36 cellular contexts compared by ENCODE assay signal in the genomic region with DNA sequence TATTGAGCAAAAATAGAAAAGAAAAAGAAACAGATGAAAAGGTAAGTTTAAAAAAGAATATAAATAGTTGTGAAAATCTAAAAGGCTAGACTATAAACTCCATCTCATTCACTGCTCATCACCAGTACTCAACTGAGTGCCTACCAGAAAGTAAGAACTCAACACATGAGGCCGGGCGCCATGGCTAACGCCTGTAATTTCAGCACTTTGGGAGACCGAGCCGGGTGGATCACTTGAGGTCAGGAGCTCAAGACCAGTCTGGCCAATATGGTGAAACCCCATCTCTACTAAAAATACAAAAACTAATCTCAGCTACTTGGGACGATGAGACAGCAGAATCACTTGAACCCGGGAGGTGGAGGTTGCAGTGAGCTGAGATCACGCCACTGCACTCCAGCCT. TPM values are rescaled to one million over a fixed set of nuclear protein-coding genes. Genes with fewer than 3 reads are reported as not detected.
"Had no signal": no experiment of that assay in that cellular context is flagged by ENCODE, and none has a peak within 500 bp of the region (broad histone marks: within the 10 kb centered on the region; RNA-seq: fewer than 3 reads in every experiment).

No MANE protein-coding gene starts in this region.

- DNase-seq: activated B cell treated with CpG ODN at 0.5 μM for 24 hours; activated CD4-positive, alpha-beta memory T cell treated with anti-CD3 and anti-CD28 coated beads for 36 hours; activated CD4-positive, alpha-beta T cell treated with anti-CD3 and anti-CD28 coated beads for 4 hours; activated CD4-positive, alpha-beta T cell treated with anti-CD3 and anti-CD28 coated beads, Interleukin-2, amount 10 ng/mL, durations not matched to agents 24 days and 14 days; activated CD4-positive, alpha-beta T cell treated with anti-CD3 and anti-CD28 coated beads, Interleukin-2, amount 50 U/mL, for 1 hour; activated CD4-positive, alpha-beta T cell treated with anti-CD3 and anti-CD28 coated beads, Interleukin-2, amount 50 U/mL, for 4 hours; activated CD4-positive, CD25-positive, alpha-beta regulatory T cell treated with anti-CD3 and anti-CD28 coated beads, Interleukin-2, amount 50 U/mL, for 72 hours; activated CD8-positive, alpha-beta memory T cell treated with anti-CD3 and anti-CD28 coated beads, Interleukin-2, amount 50 U/mL, for 4 hours; activated CD8-positive, alpha-beta T cell treated with anti-CD3 and anti-CD28 coated beads for 36 hours; activated effector memory CD4-positive, alpha-beta T cell treated with anti-CD3 and anti-CD28 coated beads, Interleukin-2, amount 50 U/mL, for 16 hours; activated gamma-delta T cell treated with Interleukin-2 at 50 U/mL for 16 hours; activated naive CD4-positive, alpha-beta T cell; activated naive CD4-positive, alpha-beta T cell treated with anti-CD3 and anti-CD28 coated beads for 36 hours; activated naive CD4-positive, alpha-beta T cell treated with anti-CD3 and anti-CD28 coated beads, Interleukin-2, amount 50 U/mL, for 16 hours; activated naive CD8-positive, alpha-beta T cell treated with anti-CD3 and anti-CD28 coated beads for 36 hours; activated T-cell treated with anti-CD3 and anti-CD28 coated beads for 4 hours; activated T-cell treated with anti-CD3 and anti-CD28 coated beads, Interleukin-2, amount 50 U/mL, for 1 hour; activated T-cell treated with anti-CD3 and anti-CD28 coated beads, Interleukin-2, amount 50 U/mL, for 4 hours; activated T-cell treated with anti-CD3 and anti-CD28 coated beads, Interleukin-2, amount 50 U/mL, for 72 hours; adrenal gland; amniotic stem cell; aorta; body of pancreas; brain microvascular endothelial cell; central memory CD4-positive, alpha-beta T cell; T-helper 1 cell; T-helper 2 cell; T-helper 9 cell had no signal

- H3K9me3 Mint-ChIP-seq: activated CD4-positive, alpha-beta T cell treated with anti-CD3 and anti-CD28 coated beads, Interleukin-2, amount 10 ng/mL, durations not matched to agents 24 days and 14 days had no signal

- ATAC-seq: activated CD8-positive, alpha-beta T cell treated with anti-CD3 and anti-CD28 coated beads for 36 hours; activated naive CD4-positive, alpha-beta T cell treated with anti-CD3 and anti-CD28 coated beads, Interleukin-2, amount 50 U/mL, for 72 hours; activated T-cell treated with anti-CD3 and anti-CD28 coated beads, Interleukin-2, amount 50 U/mL, for 4 hours; activated T-cell treated with anti-CD3 and anti-CD28 coated beads, Interleukin-2, amount 50 U/mL, for 72 hours; activated T-helper 17 cell treated with anti-CD3 and anti-CD28 coated beads, Interleukin-2, amount 50 U/mL, for 72 hours; body of pancreas had no signal

- H3K4me1 ChIP-seq: adrenal gland, body of pancreas, breast epithelium had no signal

- H3K27me3 Mint-ChIP-seq: activated B cell treated with CpG ODN at 0.5 μM for 24 hours; activated CD4-positive, alpha-beta memory T cell treated with anti-CD3 and anti-CD28 coated beads for 36 hours; activated CD4-positive, alpha-beta T cell treated with anti-CD3 and anti-CD28 coated beads, Interleukin-2, amount 10 ng/mL, durations not matched to agents 24 days and 14 days; activated CD8-positive, alpha-beta T cell treated with anti-CD3 and anti-CD28 coated beads for 36 hours; activated naive CD8-positive, alpha-beta T cell treated with anti-CD3 and anti-CD28 coated beads for 36 hours; activated T-helper 17 cell treated with anti-CD3 and anti-CD28 coated beads, Interleukin-2, amount 50 U/mL, for 72 hours had no signal

- H3K4me3 Mint-ChIP-seq: activated B cell treated with CpG ODN at 0.5 μM for 24 hours; activated CD4-positive, alpha-beta memory T cell treated with anti-CD3 and anti-CD28 coated beads for 36 hours; activated CD4-positive, alpha-beta T cell treated with anti-CD3 and anti-CD28 coated beads, Interleukin-2, amount 10 ng/mL, durations not matched to agents 24 days and 14 days; activated CD8-positive, alpha-beta T cell treated with anti-CD3 and anti-CD28 coated beads for 36 hours; activated naive CD4-positive, alpha-beta T cell treated with anti-CD3 and anti-CD28 coated beads for 36 hours; activated naive CD8-positive, alpha-beta T cell treated with anti-CD3 and anti-CD28 coated beads for 36 hours; activated T-cell treated with anti-CD3 and anti-CD28 coated beads, Interleukin-2, amount 50 U/mL, for 4 hours; activated T-cell treated with anti-CD3 and anti-CD28 coated beads, Interleukin-2, amount 50 U/mL, for 72 hours; activated T-helper 1 cell treated with anti-CD3 and anti-CD28 coated beads, Interleukin-12 subunit alpha, Interleukin-12 subunit beta, Interleukin-2, Interleukin-4 antibody, amounts not matched to agents 30 ng/mL and 10 ng/mL and 1 ng/mL, durations not matched to agents 14 hours and 24 hours and 36 hours; activated T-helper 17 cell treated with anti-CD3 and anti-CD28 coated beads, Interleukin-2, amount 50 U/mL, for 72 hours; T-helper 1 cell treated with Interleukin-12 subunit alpha and Interleukin-12 subunit beta and Interleukin-4 antibody, amounts not matched to agents 30 μg/mL and 1 μg/mL, for 36 hours; T-helper 2 cell treated with Interferon-gamma antibody and Interleukin-4, amounts not matched to agents 5 μg/mL and 100 μg/mL, for 36 hours had no signal

- H3K4me1 Mint-ChIP-seq: activated B cell treated with CpG ODN at 0.5 μM for 24 hours; activated CD4-positive, alpha-beta T cell treated with anti-CD3 and anti-CD28 coated beads, Interleukin-2, amount 10 ng/mL, durations not matched to agents 24 days and 14 days; activated naive CD8-positive, alpha-beta T cell treated with anti-CD3 and anti-CD28 coated beads for 36 hours; activated T-helper 17 cell treated with anti-CD3 and anti-CD28 coated beads, Interleukin-2, amount 50 U/mL, for 72 hours had no signal

- H3K36me3 ChIP-seq: adrenal gland, brain microvascular endothelial cell, breast epithelium had no signal

- H3K9me3 ChIP-seq: body of pancreas, breast epithelium had no signal

- H3K27ac Mint-ChIP-seq: activated B cell treated with CpG ODN at 0.5 μM for 24 hours; activated CD4-positive, alpha-beta memory T cell treated with anti-CD3 and anti-CD28 coated beads for 36 hours; activated CD4-positive, alpha-beta T cell treated with anti-CD3 and anti-CD28 coated beads, Interleukin-2, amount 10 ng/mL, durations not matched to agents 24 days and 14 days; activated CD8-positive, alpha-beta T cell treated with anti-CD3 and anti-CD28 coated beads for 36 hours; activated naive CD4-positive, alpha-beta T cell treated with anti-CD3 and anti-CD28 coated beads for 36 hours; activated naive CD4-positive, alpha-beta T cell treated with anti-CD3 and anti-CD28 coated beads, Interleukin-2, amount 50 U/mL, for 72 hours; activated naive CD8-positive, alpha-beta T cell treated with anti-CD3 and anti-CD28 coated beads for 36 hours; activated T-cell treated with anti-CD3 and anti-CD28 coated beads, Interleukin-2, amount 50 U/mL, for 72 hours; activated T-helper 1 cell treated with anti-CD3 and anti-CD28 coated beads, Interleukin-12 subunit alpha, Interleukin-12 subunit beta, Interleukin-2, Interleukin-4 antibody, amounts not matched to agents 30 ng/mL and 10 ng/mL and 1 ng/mL, durations not matched to agents 14 hours and 24 hours and 36 hours; activated T-helper 17 cell treated with anti-CD3 and anti-CD28 coated beads, Interleukin-2, amount 50 U/mL, for 72 hours; T-helper 1 cell treated with Interleukin-12 subunit alpha and Interleukin-12 subunit beta and Interleukin-4 antibody, amounts not matched to agents 30 μg/mL and 1 μg/mL, for 36 hours; T-helper 2 cell treated with Interferon-gamma antibody and Interleukin-4, amounts not matched to agents 5 μg/mL and 100 μg/mL, for 36 hours had no signal

- H3K27me3 ChIP-seq: adrenal gland, body of pancreas, brain microvascular endothelial cell, breast epithelium had no signal

- H3K4me3 ChIP-seq: adrenal gland, body of pancreas, breast epithelium had no signal

- H3K27ac ChIP-seq: adrenal gland, body of pancreas, brain microvascular endothelial cell, breast epithelium, VCaP had no signal

- H3K36me3 Mint-ChIP-seq: activated CD4-positive, alpha-beta memory T cell treated with anti-CD3 and anti-CD28 coated beads for 36 hours; activated naive CD4-positive, alpha-beta T cell treated with anti-CD3 and anti-CD28 coated beads, Interleukin-2, amount 50 U/mL, for 72 hours; activated naive CD8-positive, alpha-beta T cell treated with anti-CD3 and anti-CD28 coated beads for 36 hours had no signal

RNA-seq across cellular contexts. Expression of a gene that starts 19.3 kb away (rescaled TPM):
- total RNA-seq: activated CD4-positive, alpha-beta memory T cell treated with anti-CD3 and anti-CD28 coated beads for 36 hours; activated CD4-positive, alpha-beta T cell treated with anti-CD3 and anti-CD28 coated beads, Interleukin-2, amount 10 ng/mL, durations not matched to agents 24 days and 14 days; activated CD8-positive, alpha-beta memory T cell treated with anti-CD3 and anti-CD28 coated beads for 36 hours; activated CD8-positive, alpha-beta T cell treated with anti-CD3 and anti-CD28 coated beads for 36 hours; activated naive CD4-positive, alpha-beta T cell treated with anti-CD3 and anti-CD28 coated beads for 36 hours; activated naive CD4-positive, alpha-beta T cell treated with anti-CD3 and anti-CD28 coated beads, Interleukin-2, amount 50 U/mL, for 72 hours; activated naive CD8-positive, alpha-beta T cell treated with anti-CD3 and anti-CD28 coated beads for 36 hours; activated T-cell treated with anti-CD3 and anti-CD28 coated beads, Interleukin-2, amount 50 U/mL, for 4 hours; activated T-cell treated with anti-CD3 and anti-CD28 coated beads, Interleukin-2, amount 50 U/mL, for 72 hours; activated T-helper 1 cell treated with anti-CD3 and anti-CD28 coated beads, Interleukin-12 subunit alpha, Interleukin-12 subunit beta, Interleukin-2, Interleukin-4 antibody, amounts not matched to agents 30 ng/mL and 10 ng/mL and 1 ng/mL, durations not matched to agents 14 hours and 24 hours and 36 hours; activated T-helper 17 cell treated with anti-CD3 and anti-CD28 coated beads, Interleukin-2, amount 50 U/mL, for 72 hours had no signal
